8 cellular contexts compared by ENCODE assay signal in genomic region chr12:98515368-98516183, GRCh38. TPM values are rescaled to one million over a fixed set of nuclear protein-coding genes. Genes with fewer than 3 reads are reported as not detected.
DNase-seq lines count a peak whose midpoint lies in the region; ATAC-seq and TF ChIP-seq lines count a peak whose summit lies in the region.

TSS of gene TMPO (plus strand) at chr12:98515590. CDS start at chr12:98515868, 278 bp downstream.

- H3K4me3 ChIP-seq in KMS-11 (IDR thresholded peaks at IDR 0.05; ENCODE audit: insufficient read depth, low read depth, low read length): no peak within 1 kb of the TSS
- H3K4me3 ChIP-seq in Panc1 (ENCODE audit: low read depth in 2 of 2, low read length in 2 of 2): peak within 1 kb of the TSS; percentile 81 to 99
- H3K4me3 ChIP-seq in epithelial cell of proximal tubule (ENCODE audit: low read depth, low read length): peak within 1 kb of the TSS; percentile 91
- peak within 1 kb of the TSS; percentile 100 for H3K4me3 ChIP-seq in mucosa of stomach (ENCODE audit: low read length)

- H3K36me3 ChIP-seq in KMS-11 (ENCODE audit: insufficient read depth) (no peaks in the 10 kb centered on the region), Panc1 (ENCODE audit: control insufficient read depth, insufficient read depth, low read length) (peaks cover 9% of the 10 kb centered on the region; the same call in 1 of the 2 replicates), mucosa of stomach (ENCODE audit: control insufficient read depth, insufficient read depth, low read length) (no peaks in the 10 kb centered on the region)

- peak within 1 kb of the TSS; percentile 72 for H3K4me2 ChIP-seq in KMS-11

- DNase-seq in DMS79 treated with DMSO at 0.1 percent for 48 hours (lab: John Stamatoyannopoulos, UW) (peak; percentile 92), Panc1 (ENCODE audit: low read depth, low spot score) (peak; percentile 53), epithelial cell of proximal tubule (ENCODE audit: low read depth) (no peak)
- peak; percentile 98 for DNase-seq in activated T-cell treated with anti-CD3 and anti-CD28 coated beads, Interleukin-2, amount 50 U/mL, for 24 hours
- DNase-seq in stimulated activated CD8-positive, alpha-beta memory T cell treated with anti-CD3 and anti-CD28 coated beads, Interleukin-4, amount 100 ng/mL, for 48 hours: peak; percentile 96

- peaks cover 34% of the 10 kb centered on the region for H3K4me1 Mint-ChIP-seq in activated T-cell treated with anti-CD3 and anti-CD28 coated beads, Interleukin-2, amount 50 U/mL, for 24 hours (ENCODE audit: low read depth)

- TF ChIP-seq CTCF in KMS-11 (conservative IDR thresholded peaks at IDR 0.05; ENCODE audit: low read depth, low read length): no peak
- TF ChIP-seq CTCF in Panc1 (IDR thresholded peaks at IDR 0.05): no peak
- no peak for TF ChIP-seq CTCF in epithelial cell of proximal tubule (conservative IDR thresholded peaks at IDR 0.05; ENCODE audit: low read depth, low read length)

- 0 out of 2 replicates have a peak, but pooled peaks cover 5% of the 10 kb centered on the region for H4K20me1 ChIP-seq in KMS-11 (ENCODE audit: insufficient read depth)

- POLR2A ChIA-PET in Panc1 (lab: Charles Lee): interaction anchor here (0.6 kb wide), 1 partner anchor 95 kb away, joined by 17 read pairs; no protein-coding TSS in a partner anchor

- H3K9me3 Mint-ChIP-seq in activated T-cell treated with anti-CD3 and anti-CD28 coated beads, Interleukin-2, amount 50 U/mL, for 24 hours: no peaks in the 10 kb centered on the region

- in situ Hi-C loops in Panc1 (cut with HindIII; ENCODE audit: low pct_unique_long_range_greater_than_20kb, low sequenced_read_pairs): no loop called here

- peak within 1 kb of the TSS; percentile 99 for H3K27ac ChIP-seq in KMS-11
- H3K27ac ChIP-seq in Panc1 (ENCODE audit: low read length): peak within 1 kb of the TSS; percentile 98

- ATAC-seq in GM21786 (IDR thresholded peaks at IDR 0.05; ENCODE audit: unreplicated experiment) (peak; percentile 77), Panc1 (peak; percentile 92)

- peaks cover 63% of the 10 kb centered on the region for H3K36me3 Mint-ChIP-seq in activated T-cell treated with anti-CD3 and anti-CD28 coated beads, Interleukin-2, amount 50 U/mL, for 24 hours (ENCODE audit: low read depth)

- BruUV-seq in Panc1 (replicated peaks; lab: Mats Ljungman, UMichigan): no TSS peak

- CTCF ChIA-PET in Panc1 (lab: Charles Lee): interaction anchor here (0.7 kb wide), 1 partner anchor 92 kb away, joined by 8 read pairs; no protein-coding TSS in a partner anchor

- no peaks in the 10 kb centered on the region for H3K27me3 Mint-ChIP-seq in activated T-cell treated with anti-CD3 and anti-CD28 coated beads, Interleukin-2, amount 50 U/mL, for 24 hours

- peak within 1 kb of the TSS; percentile 97 for H3K9ac ChIP-seq in KMS-11
- peak within 1 kb of the TSS; percentile 99 for H3K9ac ChIP-seq in mucosa of stomach (ENCODE audit: low read length)

- peak within 1 kb of the TSS; percentile 31 for H2AFZ ChIP-seq in KMS-11 (ENCODE audit: low read depth)

- H3K79me2 ChIP-seq in KMS-11 (ENCODE audit: insufficient read depth, low read depth): peaks cover 63% of the 10 kb centered on the region

- intact Hi-C loops in Panc1 (cut with micrococcal nuclease; ENCODE audit: unreplicated experiment): loop anchor here (1.0 to 2.0 kb wide), 2 partner anchors 25 to 91 kb away; no protein-coding TSS in a partner anchor

- H3K27ac Mint-ChIP-seq in activated T-cell treated with anti-CD3 and anti-CD28 coated beads, Interleukin-2, amount 50 U/mL, for 24 hours: peak within 1 kb of the TSS; percentile 99

- H3K9me3 ChIP-seq in Panc1 (ENCODE audit: control insufficient read depth, insufficient read depth, low read depth, low read length): no peaks in the 10 kb centered on the region
- H3K9me3 ChIP-seq in mucosa of stomach (ENCODE audit: control insufficient read depth, low read length): no peaks in the 10 kb centered on the region

- H3K27me3 ChIP-seq in KMS-11 (ENCODE audit: insufficient read depth, low read depth) (no peaks in the 10 kb centered on the region), Panc1 (ENCODE audit: control insufficient read depth, insufficient read depth, low read length) (no peaks in the 10 kb centered on the region), mucosa of stomach (ENCODE audit: control insufficient read depth, insufficient read depth, low read length) (no peaks in the 10 kb centered on the region)

- H3K4me1 ChIP-seq in KMS-11 (ENCODE audit: low read depth, poor library complexity, severe bottlenecking) (peaks cover 31% of the 10 kb centered on the region), Panc1 (ENCODE audit: control insufficient read depth, insufficient read depth, low read length) (peaks cover 20% of the 10 kb centered on the region), mucosa of stomach (ENCODE audit: control insufficient read depth, insufficient read depth, low read length) (peaks cover 6% of the 10 kb centered on the region)

- peak within 1 kb of the TSS; percentile 97 for H3K4me3 Mint-ChIP-seq in activated T-cell treated with anti-CD3 and anti-CD28 coated beads, Interleukin-2, amount 50 U/mL, for 24 hours

RNA-seq across cellular contexts. Expression of gene TMPO, which starts in this region (rescaled TPM):
- total RNA-seq in Panc1 (2021; ENCODE audit: unreplicated experiment) (124 TPM), epithelial cell of proximal tubule (171 and 232 TPM in 2 replicates)
- 63.9 TPM for polyA plus RNA-seq in Panc1 (2012; ENCODE audit: insufficient read length)
